ENCODE assay signal across 1 cellular context in genomic region chr9:92905137-92905536, GRCh38. TPM values are rescaled to one million over a fixed set of nuclear protein-coding genes. Genes with fewer than 3 reads are reported as not detected.
"Had no signal": no experiment of that assay in that cellular context is flagged by ENCODE, and none has a peak within 500 bp of the region (broad histone marks: within the 10 kb centered on the region; RNA-seq: fewer than 3 reads in every experiment).

No MANE protein-coding gene starts in this region.

RNA-seq across cellular contexts. Expression of gene FGD3, which starts 42.2 kb away (rescaled TPM):
- polyA plus RNA-seq: cardiac muscle cell had no signal
